1 cellular context compared by ENCODE assay signal in genomic region chr7:128450409-128450808, GRCh38.
TF ChIP-seq lines count a peak whose summit lies in the region.

No MANE protein-coding gene starts in this region.

TF ChIP-seq in GM12878, 131 proteins besides CTCF, POLR2A, EP300 and RAD21 (continues in another document):
- TF ChIP-seq MXI1 (IDR thresholded peaks at IDR 0.05; ENCODE audit: low read depth, low read length) (no peak), CUX1 (IDR thresholded peaks at IDR 0.05; ENCODE audit: insufficient replicate concordance, low read depth, low read length) (no peak), CHD4 (IDR thresholded peaks at IDR 0.05) (no peak), HSF1 (IDR thresholded peaks at IDR 0.05; ENCODE audit: low read depth, low read length) (no peak), NFXL1 (IDR thresholded peaks at IDR 0.05; ENCODE audit: borderline replicate concordance) (no peak), MEF2A (IDR thresholded peaks at IDR 0.05; ENCODE audit: insufficient read depth, low read depth, low read length) (peak; percentile 47; the same call in 1 of the 2 replicates), PKNOX1 (IDR thresholded peaks at IDR 0.05) (peak; percentile 44; the same call in 1 of the 2 replicates), RELB (IDR thresholded peaks at IDR 0.05; ENCODE audit: low read depth) (peak; percentile 30; the same call in 1 of the 2 replicates), PBX3 (IDR thresholded peaks at IDR 0.05; ENCODE audit: insufficient replicate concordance, low read depth, low read length) (no peak), FOS (IDR thresholded peaks at IDR 0.05; ENCODE audit: borderline replicate concordance, extremely low read depth, insufficient read length) (no peak), ZNF592 (IDR thresholded peaks at IDR 0.05) (no peak), ELK1 (IDR thresholded peaks at IDR 0.05; ENCODE audit: low read depth, low read length) (no peak), EED (IDR thresholded peaks at IDR 0.05; ENCODE audit: low read depth) (0 out of 2 replicates have a peak, but pooled peaks have one; percentile 51), MLLT1 (IDR thresholded peaks at IDR 0.05) (peak; percentile 60; the same call in 1 of the 2 replicates), FOXK2 (IDR thresholded peaks at IDR 0.05) (no peak), NRF1 (conservative IDR thresholded peaks at IDR 0.05; ENCODE audit: low read depth, low read length) (no peak), NFIC (IDR thresholded peaks at IDR 0.05; ENCODE audit: low read depth, low read length) (no peak), SUPT20H (IDR thresholded peaks at IDR 0.05; ENCODE audit: borderline replicate concordance, control insufficient read depth, low read depth, low read length) (no peak), RUNX3 (IDR thresholded peaks at IDR 0.05; ENCODE audit: low read length) (peak; percentile 43; the same call in 1 of the 2 replicates), NBN (IDR thresholded peaks at IDR 0.05) (0 out of 2 replicates have a peak, but pooled peaks have one; percentile 68), MTA3 (IDR thresholded peaks at IDR 0.05; ENCODE audit: borderline replicate concordance, low read length) (no peak), SMAD1 (IDR thresholded peaks at IDR 0.05; ENCODE audit: low read depth, partially characterized antibody) (no peak), MTA2 (IDR thresholded peaks at IDR 0.05; ENCODE audit: low read depth) (no peak), ATF2 (IDR thresholded peaks at IDR 0.05; ENCODE audit: low read length) (no peak), WRNIP1 (IDR thresholded peaks at IDR 0.05; ENCODE audit: borderline replicate concordance, low read depth, low read length) (no peak), SKIL (IDR thresholded peaks at IDR 0.05; ENCODE audit: low read depth, poor library complexity, severe bottlenecking) (no peak), BMI1 (IDR thresholded peaks at IDR 0.05; ENCODE audit: borderline replicate concordance) (no peak), CREB1 (IDR thresholded peaks at IDR 0.05; ENCODE audit: low read depth) (no peak), SIN3A (IDR thresholded peaks at IDR 0.05; ENCODE audit: low read depth, low read length) (no peak), BACH1 (IDR thresholded peaks at IDR 0.05; ENCODE audit: borderline replicate concordance) (no peak), NR2F1 (conservative IDR thresholded peaks at IDR 0.05) (no peak), SMC3 (IDR thresholded peaks at IDR 0.05; ENCODE audit: borderline replicate concordance, low read length) (no peak), SP1 (IDR thresholded peaks at IDR 0.05; ENCODE audit: low read depth, low read length) (no peak)
